Comparison of ENCODE assay signal across 12 cellular contexts in the genomic region with DNA sequence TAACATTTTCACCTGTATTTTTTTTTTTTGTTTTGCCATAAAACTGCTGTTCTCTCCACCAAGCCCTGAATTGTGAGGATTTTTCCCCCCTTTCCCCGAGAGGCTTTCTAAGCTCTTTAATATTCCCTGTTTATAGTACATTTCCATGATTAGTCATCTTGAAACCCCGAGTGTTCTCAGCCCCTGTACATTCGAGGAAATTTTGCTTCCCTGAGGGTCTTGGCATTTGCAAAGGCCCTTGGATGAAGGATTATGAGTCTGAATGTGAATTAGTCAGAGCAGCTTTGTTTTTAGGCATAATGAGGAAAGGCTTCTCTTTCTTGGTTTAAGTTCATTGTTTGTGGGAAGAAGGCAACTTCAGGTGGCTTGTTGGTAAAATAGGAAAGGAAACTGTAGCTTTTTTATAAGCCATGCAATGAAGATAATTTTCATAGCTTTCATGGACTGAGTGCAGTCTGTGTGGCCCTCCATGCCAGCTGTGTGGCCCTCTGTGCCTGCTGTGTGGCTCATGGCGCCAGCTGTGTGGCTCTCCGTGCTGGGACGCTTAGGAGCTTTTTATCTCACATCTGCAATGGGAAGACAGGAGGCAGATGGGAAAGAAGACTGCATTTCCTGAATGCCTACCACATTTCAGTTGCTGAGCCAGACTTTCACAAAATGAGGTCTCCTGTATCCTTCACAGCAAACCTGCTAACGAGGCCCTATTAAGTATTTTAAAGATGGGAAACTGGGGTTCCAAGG.
DNase-seq lines count a peak whose midpoint lies in the region; FAIRE-seq and TF ChIP-seq lines count a peak whose summit lies in the region.
"Had no signal": no experiment of that assay in that cellular context is flagged by ENCODE, and none has a peak within 500 bp of the region (broad histone marks: within the 10 kb centered on the region; RNA-seq: fewer than 3 reads in every experiment).

No MANE protein-coding gene starts in this region.

- H3K9ac ChIP-seq in endothelial cell of umbilical vein (replicated peaks; ENCODE audit: extremely low read depth, insufficient read depth, low read length), result peak overlapping the region; percentile 26
- H3K9ac ChIP-seq: BLaER1 treated with 17β-estradiol and CSF1 and Interleukin-3, amounts not matched to agents 10 nM and 100 nM had no signal

- dilution Hi-C loops in endothelial cell of umbilical vein (cut with MboI; ENCODE audit: extremely low pct_ligation_motif_present, low sequenced_read_pairs), result no loop called here

- TF ChIP-seq POLR2A in endothelial cell of umbilical vein (IDR thresholded peaks at IDR 0.05; ENCODE audit: low read depth, low read length), result no peak

- no peaks in the 10 kb centered on the region for H3K9me1 ChIP-seq in endothelial cell of umbilical vein (replicated peaks; ENCODE audit: control insufficient read depth, extremely low read depth, insufficient read depth, low read length)

- H3K4me3 ChIP-seq in ACC112 (ENCODE audit: low read depth, low read length) (no peak overlapping the region), endothelial cell of umbilical vein (replicated peaks in 1 of 3; ENCODE audit: insufficient read depth in 1 of 3, low read depth in 1 of 3, low read length in 3 of 3) (no peak overlapping the region), A673 (ENCODE audit: low read depth, low read length, poor library complexity, severe bottlenecking) (no peak overlapping the region)
- H3K4me3 ChIP-seq: BLaER1 treated with 17β-estradiol and CSF1 and Interleukin-3, amounts not matched to agents 10 nM and 100 nM had no signal

- H3K9me3 Mint-ChIP-seq in nephron, result no peaks in the 10 kb centered on the region

- BruUV-seq in endothelial cell of umbilical vein (replicated peaks; lab: Mats Ljungman, UMichigan) (no TSS peak), A673 (replicated peaks; lab: Mats Ljungman, UMichigan) (no TSS peak)

- no peaks in the 10 kb centered on the region for H3K9me3 ChIP-seq in endothelial cell of umbilical vein (replicated peaks; ENCODE audit: control insufficient read depth, insufficient read depth, low read length)
- H3K9me3 ChIP-seq in A673 (ENCODE audit: low read depth, low read length, poor library complexity, severe bottlenecking), result no peaks in the 10 kb centered on the region
- H3K9me3 ChIP-seq: BLaER1 treated with 17β-estradiol and CSF1 and Interleukin-3, amounts not matched to agents 10 nM and 100 nM had no signal

- no peaks in the 10 kb centered on the region for H3K27me3 ChIP-seq in ACC112 (ENCODE audit: insufficient read depth, low read length)
- H3K27me3 ChIP-seq in endothelial cell of umbilical vein (ENCODE audit: control insufficient read depth in 2 of 2, insufficient read depth in 2 of 2, low read length in 2 of 2), result no peaks in the 10 kb centered on the region
- no peaks in the 10 kb centered on the region for H3K27me3 ChIP-seq in A673 (replicated peaks; ENCODE audit: insufficient read depth, low read depth, low read length, poor library complexity)
- H3K27me3 ChIP-seq: BLaER1 treated with 17β-estradiol and CSF1 and Interleukin-3, amounts not matched to agents 10 nM and 100 nM had no signal

- H3K36me3 ChIP-seq in ACC112 (ENCODE audit: insufficient read depth, low read length), result no peaks in the 10 kb centered on the region
- no peaks in the 10 kb centered on the region for H3K36me3 ChIP-seq in endothelial cell of umbilical vein (ENCODE audit: control insufficient read depth in 2 of 2, extremely low read depth in 1 of 2, insufficient read depth in 2 of 2, low read length in 2 of 2)
- no peaks in the 10 kb centered on the region for H3K36me3 ChIP-seq in A673 (ENCODE audit: insufficient read depth, low read length, poor library complexity, severe bottlenecking)
- H3K36me3 ChIP-seq: BLaER1 treated with 17β-estradiol and CSF1 and Interleukin-3, amounts not matched to agents 10 nM and 100 nM had no signal

- H2AFZ ChIP-seq in ACC112 (ENCODE audit: low read length, unreplicated experiment) (no peak overlapping the region), endothelial cell of umbilical vein (ENCODE audit: low read depth, low read length) (no peak overlapping the region)

- TF ChIP-seq CTCF in endothelial cell of umbilical vein (IDR thresholded peaks at IDR 0.05; ENCODE audit: extremely low read depth in 1 of 2, insufficient read depth in 1 of 2, low read depth in 1 of 2, low read length in 2 of 2) (no peak), nephron (IDR thresholded peaks at IDR 0.05; ENCODE audit: unreplicated experiment in 3 of 3) (no peak), A673 (conservative IDR thresholded peaks at IDR 0.05; ENCODE audit: low read depth, low read length) (no peak)

- peak overlapping the region; percentile 68 to 96 (median 93) for H3K27ac Mint-ChIP-seq in nephron

- peaks cover 1% of the 10 kb centered on the region for H3K36me3 Mint-ChIP-seq in nephron (ENCODE audit: low read depth)

- peak overlapping the region; percentile 44 for H3K4me2 ChIP-seq in endothelial cell of umbilical vein (ENCODE audit: insufficient read depth, low read length)
- H3K4me2 ChIP-seq: BLaER1 treated with 17β-estradiol and CSF1 and Interleukin-3, amounts not matched to agents 10 nM and 100 nM had no signal

- H3K4me1 ChIP-seq in ACC112 (ENCODE audit: control insufficient read depth, insufficient read depth, low read length, unreplicated experiment) (peaks cover 66% of the 10 kb centered on the region), endothelial cell of umbilical vein (ENCODE audit: control insufficient read depth, extremely low read depth, insufficient read depth, low read length) (peaks cover 35% of the 10 kb centered on the region), A673 (ENCODE audit: insufficient read depth, low read length, poor library complexity, severe bottlenecking) (peaks cover 48% of the 10 kb centered on the region)
- H3K4me1 ChIP-seq: BLaER1 treated with 17β-estradiol and CSF1 and Interleukin-3, amounts not matched to agents 10 nM and 100 nM had no signal

- H3K27ac ChIP-seq in ACC112 (ENCODE audit: low read depth, low read length) (peak overlapping the region; percentile 79), endothelial cell of umbilical vein (ENCODE audit: insufficient read depth, low read depth, low read length) (peak overlapping the region; percentile 72), A673 (ENCODE audit: low read depth, low read length, poor library complexity, severe bottlenecking) (no peak overlapping the region)
- H3K27ac ChIP-seq: BLaER1 treated with 17β-estradiol and CSF1 and Interleukin-3, amounts not matched to agents 10 nM and 100 nM had no signal

- peak; percentile 54 for DNase-seq in NCI-H226
- DNase-seq in endothelial cell of umbilical vein (ENCODE audit: low read depth, low spot score), result peak; percentile 92
- DNase-seq in DMS114 treated with DMSO at 0.1 percent for 48 hours (lab: John Stamatoyannopoulos, UW; ENCODE audit: unreplicated experiment), result no peak
- DNase-seq in NCI-H2196 (lab: John Stamatoyannopoulos, UW; ENCODE audit: unreplicated experiment), result no peak
- no peak for DNase-seq in A673 (ENCODE audit: low spot score)
- no peak for DNase-seq in NOMO-1 treated with dmso at 0.1 percent for 144 hours (lab: John Stamatoyannopoulos, UW; ENCODE audit: unreplicated experiment)
- DNase-seq: MM.1S; stimulated activated naive CD4-positive, alpha-beta T cell treated with Interleukin-2 at 50 U/mL for 16 hours had no signal

- intact Hi-C loops in endothelial cell of umbilical vein (cut with micrococcal nuclease) (loop anchor here (1.0 to 5.0 kb wide), 4 partner anchors 11 to 516 kb away; no protein-coding TSS in a partner anchor), A673 (cut with micrococcal nuclease; ENCODE audit: unreplicated experiment) (no loop called here)

- no peaks in the 10 kb centered on the region for H3K27me3 Mint-ChIP-seq in nephron (ENCODE audit: low read depth)

- H3K4me1 Mint-ChIP-seq in nephron, result peaks cover 72% of the 10 kb centered on the region

- CTCF ChIA-PET in endothelial cell of umbilical vein (lab: Charles Lee), result interaction anchor here (0.7 to 2.1 kb wide), 9 partner anchors 11 to 472 kb away, joined by 3 to 6 read pairs (median 4); no protein-coding TSS in a partner anchor
- CTCF ChIA-PET in A673 (lab: Charles Lee), result no interaction called here

- no peaks in the 10 kb centered on the region for H4K20me1 ChIP-seq in endothelial cell of umbilical vein (replicated peaks; ENCODE audit: control insufficient read depth, extremely low read depth, insufficient read depth, low read length)
- H4K20me1 ChIP-seq: BLaER1 treated with 17β-estradiol and CSF1 and Interleukin-3, amounts not matched to agents 10 nM and 100 nM had no signal

- H3K79me2 ChIP-seq in ACC112 (ENCODE audit: control insufficient read depth, insufficient read depth, low read length, unreplicated experiment), result peaks cover 93% of the 10 kb centered on the region
- H3K79me2 ChIP-seq in endothelial cell of umbilical vein (ENCODE audit: control insufficient read depth, insufficient read depth, low read length), result peaks cover 22% of the 10 kb centered on the region

- no peak for FAIRE-seq in endothelial cell of umbilical vein (lab: Jason Lieb, UNC)
- FAIRE-seq: frontal cortex had no signal

- peak overlapping the region in 2 of 3 experiments; percentile 1 to 24 for H3K4me3 Mint-ChIP-seq in nephron

- POLR2A ChIA-PET in endothelial cell of umbilical vein (lab: Charles Lee), result interaction anchor here (0.8 kb wide), 1 partner anchor 25 kb away, joined by 3 read pairs; no protein-coding TSS in a partner anchor
- POLR2A ChIA-PET in A673 (lab: Charles Lee; ENCODE audit: low non-redundant PET), result no interaction called here

TF ChIP-seq in endothelial cell of umbilical vein, 7 proteins besides CTCF, POLR2A, EP300 and RAD21:
- peak; percentile 26 for TF ChIP-seq FOS (IDR thresholded peaks at IDR 0.05; ENCODE audit: borderline replicate concordance, insufficient read depth, low read length)
- TF ChIP-seq POLR2AphosphoS5 (IDR thresholded peaks at IDR 0.05; ENCODE audit: insufficient read depth, low read depth, low read length), result no peak

Comparison
In these comparisons a context has a peak if more than half of its experiments do, and no peak if none do; other contexts are left out.
1. DNase-seq: peak in NCI-H226 (single experiment) and endothelial cell of umbilical vein (single experiment); none in DMS114 treated with DMSO at 0.1 percent for 48 hours (single experiment), NCI-H2196 (single experiment), A673 (single experiment) and NOMO-1 treated with dmso at 0.1 percent for 144 hours (single experiment).